ENCODE assay signal across 1 cellular context in the genomic region with DNA sequence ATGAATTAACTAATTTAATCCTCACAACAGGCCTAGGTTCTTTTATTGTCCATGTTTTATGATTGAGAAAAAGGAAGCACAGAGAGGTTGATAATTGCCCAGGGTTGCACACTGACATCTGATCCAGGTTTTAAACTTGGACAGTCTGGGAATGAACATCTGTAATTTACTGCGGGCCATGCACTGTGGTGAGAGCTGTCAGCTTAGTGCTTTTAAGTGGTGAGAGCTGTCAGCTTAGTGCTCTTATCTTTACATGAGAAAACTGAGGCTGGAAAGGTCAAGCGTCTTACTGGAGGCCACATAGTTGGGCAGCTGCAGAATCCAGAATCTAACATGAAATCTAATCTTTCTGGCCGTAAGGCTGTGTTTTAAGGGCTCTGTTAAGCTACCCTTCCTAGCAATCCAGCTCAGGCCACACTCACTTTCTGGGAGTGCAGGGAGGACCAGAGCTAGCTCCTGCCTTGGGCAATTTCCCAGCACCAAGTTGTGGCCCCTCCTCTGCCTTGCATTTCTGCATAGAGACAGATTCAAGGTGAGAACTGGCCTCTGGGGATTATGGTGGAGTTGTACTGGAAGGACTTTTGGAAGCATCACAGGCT.
TF ChIP-seq lines count a peak whose summit lies in the region.

No MANE protein-coding gene starts in this region.

TF ChIP-seq in GM23338, 12 proteins besides CTCF, POLR2A, EP300 and RAD21 (continued from another document):
- TF ChIP-seq, protein P1, sequence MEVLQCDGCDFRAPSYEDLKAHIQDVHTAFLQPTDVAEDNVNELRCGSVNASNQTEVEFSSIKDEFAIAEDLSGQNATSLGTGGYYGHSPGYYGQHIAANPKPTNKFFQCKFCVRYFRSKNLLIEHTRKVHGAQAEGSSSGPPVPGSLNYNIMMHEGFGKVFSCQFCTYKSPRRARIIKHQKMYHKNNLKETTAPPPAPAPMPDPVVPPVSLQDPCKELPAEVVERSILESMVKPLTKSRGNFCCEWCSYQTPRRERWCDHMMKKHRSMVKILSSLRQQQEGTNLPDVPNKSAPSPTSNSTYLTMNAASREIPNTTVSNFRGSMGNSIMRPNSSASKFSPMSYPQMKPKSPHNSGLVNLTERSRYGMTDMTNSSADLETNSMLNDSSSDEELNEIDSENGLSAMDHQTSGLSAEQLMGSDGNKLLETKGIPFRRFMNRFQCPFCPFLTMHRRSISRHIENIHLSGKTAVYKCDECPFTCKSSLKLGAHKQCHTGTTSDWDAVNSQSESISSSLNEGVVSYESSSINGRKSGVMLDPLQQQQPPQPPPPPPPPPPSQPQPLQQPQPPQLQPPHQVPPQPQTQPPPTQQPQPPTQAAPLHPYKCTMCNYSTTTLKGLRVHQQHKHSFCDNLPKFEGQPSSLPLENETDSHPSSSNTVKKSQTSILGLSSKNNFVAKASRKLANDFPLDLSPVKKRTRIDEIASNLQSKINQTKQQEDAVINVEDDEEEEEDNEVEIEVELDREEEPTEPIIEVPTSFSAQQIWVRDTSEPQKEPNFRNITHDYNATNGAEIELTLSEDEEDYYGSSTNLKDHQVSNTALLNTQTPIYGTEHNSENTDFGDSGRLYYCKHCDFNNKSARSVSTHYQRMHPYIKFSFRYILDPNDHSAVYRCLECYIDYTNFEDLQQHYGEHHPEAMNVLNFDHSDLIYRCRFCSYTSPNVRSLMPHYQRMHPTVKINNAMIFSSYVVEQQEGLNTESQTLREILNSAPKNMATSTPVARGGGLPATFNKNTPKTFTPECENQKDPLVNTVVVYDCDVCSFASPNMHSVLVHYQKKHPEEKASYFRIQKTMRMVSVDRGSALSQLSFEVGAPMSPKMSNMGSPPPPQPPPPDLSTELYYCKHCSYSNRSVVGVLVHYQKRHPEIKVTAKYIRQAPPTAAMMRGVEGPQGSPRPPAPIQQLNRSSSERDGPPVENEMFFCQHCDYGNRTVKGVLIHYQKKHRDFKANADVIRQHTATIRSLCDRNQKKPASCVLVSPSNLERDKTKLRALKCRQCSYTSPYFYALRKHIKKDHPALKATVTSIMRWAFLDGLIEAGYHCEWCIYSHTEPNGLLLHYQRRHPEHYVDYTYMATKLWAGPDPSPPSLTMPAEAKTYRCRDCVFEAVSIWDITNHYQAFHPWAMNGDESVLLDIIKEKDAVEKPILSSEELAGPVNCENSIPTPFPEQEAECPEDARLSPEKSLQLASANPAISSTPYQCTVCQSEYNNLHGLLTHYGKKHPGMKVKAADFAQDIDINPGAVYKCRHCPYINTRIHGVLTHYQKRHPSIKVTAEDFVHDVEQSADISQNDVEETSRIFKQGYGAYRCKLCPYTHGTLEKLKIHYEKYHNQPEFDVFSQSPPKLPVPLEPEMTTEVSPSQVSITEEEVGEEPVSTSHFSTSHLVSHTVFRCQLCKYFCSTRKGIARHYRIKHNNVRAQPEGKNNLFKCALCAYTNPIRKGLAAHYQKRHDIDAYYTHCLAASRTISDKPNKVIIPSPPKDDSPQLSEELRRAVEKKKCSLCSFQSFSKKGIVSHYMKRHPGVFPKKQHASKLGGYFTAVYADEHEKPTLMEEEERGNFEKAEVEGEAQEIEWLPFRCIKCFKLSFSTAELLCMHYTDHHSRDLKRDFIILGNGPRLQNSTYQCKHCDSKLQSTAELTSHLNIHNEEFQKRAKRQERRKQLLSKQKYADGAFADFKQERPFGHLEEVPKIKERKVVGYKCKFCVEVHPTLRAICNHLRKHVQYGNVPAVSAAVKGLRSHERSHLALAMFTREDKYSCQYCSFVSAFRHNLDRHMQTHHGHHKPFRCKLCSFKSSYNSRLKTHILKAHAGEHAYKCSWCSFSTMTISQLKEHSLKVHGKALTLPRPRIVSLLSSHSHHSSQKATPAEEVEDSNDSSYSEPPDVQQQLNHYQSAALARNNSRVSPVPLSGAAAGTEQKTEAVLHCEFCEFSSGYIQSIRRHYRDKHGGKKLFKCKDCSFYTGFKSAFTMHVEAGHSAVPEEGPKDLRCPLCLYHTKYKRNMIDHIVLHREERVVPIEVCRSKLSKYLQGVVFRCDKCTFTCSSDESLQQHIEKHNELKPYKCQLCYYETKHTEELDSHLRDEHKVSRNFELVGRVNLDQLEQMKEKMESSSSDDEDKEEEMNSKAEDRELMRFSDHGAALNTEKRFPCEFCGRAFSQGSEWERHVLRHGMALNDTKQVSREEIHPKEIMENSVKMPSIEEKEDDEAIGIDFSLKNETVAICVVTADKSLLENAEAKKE (CRISPR knock-in tag; IDR thresholded peaks at IDR 0.05): no peak
- TF ChIP-seq POLR2AphosphoS5 (IDR thresholded peaks at IDR 0.05; ENCODE audit: low read depth) (no peak), ZNF331 (CRISPR knock-in tag; IDR thresholded peaks at IDR 0.05; ENCODE audit: low read depth) (no peak), CREB1 (CRISPR knock-in tag; IDR thresholded peaks at IDR 0.05; ENCODE audit: low read depth) (no peak), ZNF114 (CRISPR knock-in tag; IDR thresholded peaks at IDR 0.05) (no peak), STAT1 (IDR thresholded peaks at IDR 0.05; ENCODE audit: unreplicated experiment) (no peak)
